ENCODE assay signal across 5 cellular contexts in the genomic region with DNA sequence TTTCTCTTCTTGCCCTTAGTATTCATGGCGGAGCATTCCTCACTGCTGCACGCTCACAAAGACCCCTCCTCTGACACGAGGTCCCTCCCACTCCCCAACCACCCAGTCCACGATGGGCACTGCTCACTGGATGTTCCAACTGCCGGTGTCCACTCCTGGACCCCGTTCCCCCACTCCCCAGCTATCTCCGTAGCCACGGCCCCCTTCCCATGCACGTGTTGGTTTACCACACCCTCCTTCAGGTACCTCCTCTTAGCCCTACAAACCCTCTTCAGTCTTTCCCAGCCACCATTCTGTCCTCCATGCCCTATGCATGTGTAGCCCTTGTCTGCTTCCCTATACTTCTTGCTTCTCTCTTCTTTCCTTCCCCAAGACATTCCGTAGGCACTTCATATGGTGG.
DNase-seq lines count a peak whose midpoint lies in the region; TF ChIP-seq lines count a peak whose summit lies in the region.
"Not testable (repeated sequence)": the region's sequence is repeated elsewhere in the genome, so short reads cannot be mapped to it uniquely, and the experiment has no call there.

No MANE protein-coding gene starts in this region.

- not testable (repeated sequence) for H3K27me3 ChIP-seq in hepatocyte

- not testable (repeated sequence) for H2AFZ ChIP-seq in hepatocyte

- not testable (repeated sequence) for H4K20me1 ChIP-seq in hepatocyte (ENCODE audit: insufficient read depth, poor library complexity, severe bottlenecking)

- not testable (repeated sequence) for H3K36me3 Mint-ChIP-seq in mesothelial cell of epicardium; progenitor cell of endocrine pancreas (ENCODE audit: insufficient read depth)

- DNase-seq in epidermal melanocyte (ENCODE audit: insufficient read length, low spot score) (peak; percentile 14), hepatocyte (ENCODE audit: low spot score) (peak; percentile 1)
- DNase-seq in mesothelial cell of epicardium (ENCODE audit: low spot score in 2 of 2, unreplicated experiment in 2 of 2); progenitor cell of endocrine pancreas (ENCODE audit: low spot score, unreplicated experiment): not testable (repeated sequence)

- POLR2A ChIA-PET in HEK293 (lab: Yijun Ruan, JAX) = not testable (repeated sequence)

- not testable (repeated sequence) for H3K79me2 ChIP-seq in hepatocyte

- 84% methylated on average over 4 of the region's 10 CpGs for WGBS in hepatocyte (ENCODE audit: low lambda C conversion rate, missing lambda C conversion rate)

- not testable (repeated sequence) for H3K9me2 ChIP-seq in hepatocyte (replicated peaks; ENCODE audit: insufficient read depth)

- not testable (repeated sequence) for H3K27me3 Mint-ChIP-seq in mesothelial cell of epicardium (ENCODE audit: low read depth); progenitor cell of endocrine pancreas

- H3K9me3 Mint-ChIP-seq in mesothelial cell of epicardium = peaks cover 10% of the 10 kb centered on the region
- not testable (repeated sequence) for H3K9me3 Mint-ChIP-seq in progenitor cell of endocrine pancreas (ENCODE audit: low read depth)

- not testable (repeated sequence) for TF ChIP-seq CTCF in HEK293 (tag by site-specific recombination; IDR thresholded peaks at IDR 0.05); hepatocyte (IDR thresholded peaks at IDR 0.05; ENCODE audit: poor library complexity); mesothelial cell of epicardium (IDR thresholded peaks at IDR 0.05; ENCODE audit: unreplicated experiment); progenitor cell of endocrine pancreas (IDR thresholded peaks at IDR 0.05; ENCODE audit: unreplicated experiment)

- H3K4me3 Mint-ChIP-seq in mesothelial cell of epicardium; progenitor cell of endocrine pancreas (ENCODE audit: low read depth): not testable (repeated sequence)

- CTCF ChIA-PET in HEK293 (lab: Yijun Ruan, JAX) = not testable (repeated sequence)

- not testable (repeated sequence) for H3K4me3 ChIP-seq in HEK293 (ENCODE audit: low read depth, low read length); hepatocyte

- H3K4me1 Mint-ChIP-seq in mesothelial cell of epicardium = peaks cover 39% of the 10 kb centered on the region
- peaks cover 25% of the 10 kb centered on the region for H3K4me1 Mint-ChIP-seq in progenitor cell of endocrine pancreas (ENCODE audit: low read depth)

- not testable (repeated sequence) for H3K4me2 ChIP-seq in hepatocyte

- H3K9me3 ChIP-seq in HEK293 (ENCODE audit: control insufficient read depth, insufficient read depth, low read depth, low read length); hepatocyte (ENCODE audit: low read depth): not testable (repeated sequence)

- not testable (repeated sequence) for H3K4me1 ChIP-seq in HEK293 (ENCODE audit: control insufficient read depth, insufficient read depth, low read length); hepatocyte (ENCODE audit: insufficient read depth)

- not testable (repeated sequence) for H3K27ac ChIP-seq in HEK293 (ENCODE audit: extremely low read depth, low read depth, low read length); hepatocyte

- peak overlapping the region; percentile 44 for H3K27ac Mint-ChIP-seq in mesothelial cell of epicardium
- peak overlapping the region; percentile 37 for H3K27ac Mint-ChIP-seq in progenitor cell of endocrine pancreas

- not testable (repeated sequence) for H3K36me3 ChIP-seq in HEK293 (ENCODE audit: control insufficient read depth in 2 of 2, insufficient read depth in 1 of 2, low read length in 2 of 2); hepatocyte (replicated peaks; ENCODE audit: insufficient read depth, low read depth)

TF ChIP-seq in HEK293, 187 proteins besides CTCF, POLR2A, EP300 and RAD21:
- TF ChIP-seq ZNF585B (tag by site-specific recombination; IDR thresholded peaks at IDR 0.05) = peak; percentile 47
